ENCODE assay signal across 18 cellular contexts in genomic region chr1:147611587-147611986, GRCh38. TPM values are rescaled to one million over a fixed set of nuclear protein-coding genes. Genes with fewer than 3 reads are reported as not detected.
DNase-seq lines count a peak whose midpoint lies in the region; ATAC-seq, FAIRE-seq and TF ChIP-seq lines count a peak whose summit lies in the region.
"Had no signal": no experiment of that assay in that cellular context is flagged by ENCODE, and none has a peak within 500 bp of the region (broad histone marks: within the 10 kb centered on the region; RNA-seq: fewer than 3 reads in every experiment).

No MANE protein-coding gene starts in this region.

- no peaks in the 10 kb centered on the region for H3K79me2 ChIP-seq in H1 (ENCODE audit: control insufficient read depth in 1 of 2, insufficient read depth in 2 of 2, low read length in 2 of 2)

- H3K23me2 ChIP-seq in H1 (ENCODE audit: low read depth, low read length), result no peaks in the 10 kb centered on the region

- 93% methylated on average over 8 of the region's 8 CpGs for WGBS in A549 (ENCODE audit: missing lambda C conversion rate)
- WGBS in H1 (ENCODE audit: extremely low coverage in 1 of 2, insufficient coverage in 1 of 2, insufficient read length in 1 of 2, insufficient replicate concordance in 2 of 2, low coverage in 1 of 2, low lambda C conversion rate in 2 of 2, missing lambda C conversion rate in 1 of 2), 2 experiments, result 83% methylated on average over 8 of the region's 8 CpGs; no CpG with 5 or more reads in 1 of the 2 experiments

- FAIRE-seq in A549 (lab: Jason Lieb, UNC) (no peak), H1 (lab: Jason Lieb, UNC) (no peak)
- FAIRE-seq: GM18507 had no signal

- peak overlapping the region; percentile 31; the same call in 1 of the 2 replicates for H4K8ac ChIP-seq in H1 (ENCODE audit: extremely low read depth, insufficient read depth, low read length)

- POLR2A ChIA-PET in A549 (lab: Yijun Ruan, JAX) (interaction anchor here (1.5 kb wide), 1 partner anchor 12 kb away, joined by 5 read pairs; no protein-coding TSS in a partner anchor), H1 (lab: Charles Lee; ENCODE audit: partially characterized antibody) (interaction anchor here (0.5 to 2.8 kb wide), 5 partner anchors 11 to 158 kb away, joined by 3 to 15 read pairs (median 7); partner anchors contain the start of gene BCL9)

- H3K14ac ChIP-seq in H1 (ENCODE audit: insufficient read length), result no peak overlapping the region

- H2BK120ac ChIP-seq in H1 (replicated peaks; ENCODE audit: low read depth, low read length), result no peak overlapping the region

- H2AFZ ChIP-seq in H1 (ENCODE audit: low read length), result no peak overlapping the region

- TF ChIP-seq RAD21 in A549 (conservative IDR thresholded peaks at IDR 0.05 in 1 of 2, IDR thresholded peaks at IDR 0.05 in 1 of 2) (no peak), H1 (IDR thresholded peaks at IDR 0.05 in 1 of 2, conservative IDR thresholded peaks at IDR 0.05 in 1 of 2; ENCODE audit: low read depth in 2 of 2, low read length in 2 of 2) (no peak)

- peaks cover 35% of the 10 kb centered on the region for H3K36me3 Mint-ChIP-seq in progenitor cell of endocrine pancreas (ENCODE audit: insufficient read depth)

- DNase-seq in A549 (ENCODE audit: low read depth in 1 of 2, low spot score in 1 of 2) (no peak), H1 (ENCODE audit: low read depth in 1 of 2, low spot score in 2 of 2) (no peak), progenitor cell of endocrine pancreas (ENCODE audit: low spot score, unreplicated experiment) (no peak), NCI-H345 treated with DMSO at 0.1 percent for 48 hours (lab: John Stamatoyannopoulos, UW; ENCODE audit: unreplicated experiment) (no peak), AG20443 (ENCODE audit: low spot score) (no peak)
- DNase-seq in effector CD4-positive, alpha-beta T cell, result no peak
- DNase-seq: BE2C; CD8-positive, alpha-beta T cell; EL; KG1; NCI-H1694; NCI-H446 treated with DMSO at 0.1 percent for 48 hours; RPMI8226; SW 1271 had no signal

- H2BK12ac ChIP-seq in H1 (ENCODE audit: low read depth, low read length), result 0 out of 2 replicates have a peak overlapping the region, but pooled peaks have one; percentile 3

- H2BK15ac ChIP-seq in H1 (ENCODE audit: low read length), result no peak overlapping the region

- H3K4me2 ChIP-seq in A549 (peak overlapping the region; percentile 56), H1 (ENCODE audit: insufficient read depth in 1 of 2, low read depth in 2 of 2, low read length in 2 of 2) (no peak overlapping the region)

- no peak overlapping the region for H2AK5ac ChIP-seq in H1 (ENCODE audit: low read depth, low read length)

- H3K9me3 ChIP-seq in A549, result no peaks in the 10 kb centered on the region
- no peaks in the 10 kb centered on the region for H3K9me3 ChIP-seq in HUES48 (ENCODE audit: control insufficient read depth, insufficient read depth, low read length)
- H3K9me3 ChIP-seq in H1 (ENCODE audit: insufficient read depth in 2 of 2, low read depth in 1 of 2, low read length in 1 of 2), result no peaks in the 10 kb centered on the region
- H3K9me3 ChIP-seq: BE2C, SJSA1 had no signal

- H3K4ac ChIP-seq in H1 (replicated peaks; ENCODE audit: insufficient read length, low read depth, low read length), result no peak overlapping the region

- no peak overlapping the region for H3K27ac ChIP-seq in A549
- peak overlapping the region; percentile 2 for H3K27ac ChIP-seq in HUES48 (ENCODE audit: low read depth, low read length)
- H3K27ac ChIP-seq in H1 (ENCODE audit: low read depth, low read length), result no peak overlapping the region
- H3K27ac ChIP-seq: HL-60, SJSA1 had no signal

- TF ChIP-seq EP300 in A549 (IDR thresholded peaks at IDR 0.05) (no peak), H1 (IDR thresholded peaks at IDR 0.05; ENCODE audit: borderline replicate concordance in 1 of 2, low read depth in 2 of 2, low read length in 2 of 2) (no peak)

- peaks cover 82% of the 10 kb centered on the region for H3K36me3 ChIP-seq in HUES48 (ENCODE audit: control insufficient read depth, insufficient read depth, low read length)
- H3K36me3 ChIP-seq in H1 (ENCODE audit: control insufficient read depth in 2 of 4, insufficient read depth in 4 of 4, low read length in 3 of 4), result peaks cover 11 to 55% (median 40%) of the 10 kb centered on the region in 4 experiments; a peak in 7 of 8 replicates

- no peak overlapping the region for H4K91ac ChIP-seq in H1 (replicated peaks; ENCODE audit: insufficient read length, low read length)

- no peaks in the 10 kb centered on the region for H3K27me3 Mint-ChIP-seq in progenitor cell of endocrine pancreas

- no peak overlapping the region for H3K56ac ChIP-seq in H1 (replicated peaks; ENCODE audit: insufficient read length, low read depth, low read length)

- no peak overlapping the region for H3K23ac ChIP-seq in H1 (ENCODE audit: insufficient read length)

- no peaks in the 10 kb centered on the region; the same call in 1 of the 2 replicates for H3K79me1 ChIP-seq in H1 (ENCODE audit: low read depth, low read length)

- H3K4me3 ChIP-seq in A549, result no peak overlapping the region
- H3K4me3 ChIP-seq in HUES48 (ENCODE audit: low read depth, low read length), result no peak overlapping the region
- H3K4me3 ChIP-seq in H1 (ENCODE audit: extremely low read depth in 1 of 4, insufficient read depth in 2 of 4, low read depth in 3 of 4, low read length in 4 of 4), result no peak overlapping the region
- H3K4me3 ChIP-seq: SJSA1 had no signal

- peaks cover 19% of the 10 kb centered on the region for H3K4me1 Mint-ChIP-seq in progenitor cell of endocrine pancreas (ENCODE audit: low read depth)

- H3K9ac ChIP-seq in HUES48 (ENCODE audit: low read depth, low read length) (no peak overlapping the region), H1 (replicated peaks in 1 of 4; ENCODE audit: extremely low read depth in 1 of 4, low read depth in 3 of 4, low read length in 3 of 4) (no peak overlapping the region)

- peaks cover 4 to 5% of the 10 kb centered on the region in 2 experiments for H4K20me1 ChIP-seq in H1 (replicated peaks in 1 of 2; ENCODE audit: control insufficient read depth in 1 of 2, insufficient read depth in 2 of 2, low read length in 2 of 2)

- H3K4me1 ChIP-seq in A549, result peaks cover 22% of the 10 kb centered on the region
- H3K4me1 ChIP-seq in HUES48 (ENCODE audit: control insufficient read depth, insufficient read depth, low read length), result peaks cover 14% of the 10 kb centered on the region; the same call in 1 of the 2 replicates
- H3K4me1 ChIP-seq in H1 (replicated peaks in 1 of 4; ENCODE audit: control insufficient read depth in 3 of 4, insufficient read depth in 4 of 4, low read length in 3 of 4), result peaks cover 0 to 8% (median 0%) of the 10 kb centered on the region in 4 experiments; a peak in 2 of 7 replicates
- H3K4me1 ChIP-seq: SJSA1 had no signal

- ATAC-seq in A549, result no peak
- ATAC-seq: CD8-positive, alpha-beta T cell had no signal

- H3K27me3 ChIP-seq in HUES48 (ENCODE audit: control insufficient read depth, insufficient read depth, low read length), result no peaks in the 10 kb centered on the region
- no peaks in the 10 kb centered on the region for H3K27me3 ChIP-seq in H1 (replicated peaks in 1 of 4; ENCODE audit: control insufficient read depth in 3 of 4, extremely low read depth in 1 of 4, insufficient read depth in 3 of 4, low read length in 3 of 4)
- H3K27me3 ChIP-seq: BE2C, SJSA1 had no signal

- H3K4me3 Mint-ChIP-seq in progenitor cell of endocrine pancreas (ENCODE audit: low read depth), result no peak overlapping the region
- H3K4me3 Mint-ChIP-seq: CD8-positive, alpha-beta T cell had no signal

- CTCF ChIA-PET in A549 (lab: Yijun Ruan, JAX) (interaction anchor here (2.2 to 2.9 kb wide), 2 partner anchors 15 to 281 kb away, joined by 9 read pairs; no protein-coding TSS in a partner anchor), H1 (lab: Charles Lee; ENCODE audit: partially characterized antibody) (interaction anchor here (0.7 to 3.1 kb wide), 15 partner anchors 8 to 211 kb away, joined by 3 to 16 read pairs (median 3); no protein-coding TSS in a partner anchor)

- no peaks in the 10 kb centered on the region for H3K9me3 Mint-ChIP-seq in progenitor cell of endocrine pancreas (ENCODE audit: low read depth)
- H3K9me3 Mint-ChIP-seq: CD8-positive, alpha-beta T cell had no signal

- no peak for TF ChIP-seq POLR2A in A549 (IDR thresholded peaks at IDR 0.05; ENCODE audit: low read length)
- TF ChIP-seq POLR2A in H1 (IDR thresholded peaks at IDR 0.05; ENCODE audit: control extremely low read depth in 1 of 2, low read depth in 2 of 2, low read length in 2 of 2), result no peak

- peak overlapping the region; percentile 4; the same call in 1 of the 2 replicates for H2BK5ac ChIP-seq in H1 (ENCODE audit: low read depth, low read length)

- H2BK20ac ChIP-seq in H1 (ENCODE audit: low read length), result no peak overlapping the region

- H3K27ac Mint-ChIP-seq in progenitor cell of endocrine pancreas, result peak overlapping the region; percentile 83
- H3K27ac Mint-ChIP-seq: CD8-positive, alpha-beta T cell had no signal

- TF ChIP-seq CTCF in A549 (IDR thresholded peaks at IDR 0.05), result no peak
- no peak for TF ChIP-seq CTCF in H1 (IDR thresholded peaks at IDR 0.05; ENCODE audit: control extremely low read depth in 1 of 3, insufficient read depth in 1 of 3, low read depth in 1 of 3, low read length in 3 of 3)
- no peak for TF ChIP-seq CTCF in progenitor cell of endocrine pancreas (IDR thresholded peaks at IDR 0.05; ENCODE audit: unreplicated experiment)

- H3K18ac ChIP-seq in H1 (ENCODE audit: extremely low read depth, low read length), result no peak overlapping the region

- no peak overlapping the region for H4K5ac ChIP-seq in H1 (ENCODE audit: insufficient read length, low read depth, low read length)

TF ChIP-seq in A549, 52 proteins besides CTCF, POLR2A, EP300 and RAD21 (continues in another document):
- no peak for TF ChIP-seq PHF8 (IDR thresholded peaks at IDR 0.05; ENCODE audit: borderline replicate concordance, low read depth)

TF ChIP-seq in H1, 55 proteins besides CTCF, POLR2A, EP300 and RAD21 (continues in another document):
- no peak for TF ChIP-seq SRF (IDR thresholded peaks at IDR 0.05; ENCODE audit: low read depth, low read length)

RNA-seq across cellular contexts. Expression of gene ACP6, which starts 58.7 kb away (rescaled TPM):
- 26.2 and 26.5 TPM in 2 replicates for polyA plus RNA-seq in A549 (2011; rRNA removed)
- 6.0 and 8.4 TPM in 2 replicates for polyA plus RNA-seq in A549 (2012; cell fraction: cytosol; rRNA removed)
- polyA plus RNA-seq in A549 (2012; cell fraction: nucleus; rRNA removed), result 8.9 and 19.0 TPM in 2 replicates
- 12.4 to 21.7 TPM (median 14.9 TPM) in 3 replicates for polyA plus RNA-seq in A549 (2017; fragmentation: RNase III; extraction: RNeasy Plus Mini Kit Qiagen cat#74134 plus additional on column Dnase treatment)
- 23.4 and 24.8 TPM in 2 replicates for polyA minus RNA-seq in A549 (2011; rRNA and poly(A)+ RNA removed)
- total RNA-seq in H1 (2021; fragmentation: NEBNext Ultra II Directional; extraction: Animal tissue kit (Norgen Biotek cat#: 25700)), result 17.1 and 17.7 TPM in 2 replicates
- 11.3 and 11.4 TPM in 2 replicates for polyA plus RNA-seq in H1 (2011; rRNA removed)
- polyA plus RNA-seq in H1 (2011; cell fraction: cytosol; rRNA removed), result 15.8 TPM
- 42.6 TPM for polyA plus RNA-seq in H1 (2011; cell fraction: nucleus; rRNA removed)
- polyA plus RNA-seq in H1 (2012, experiment 1 of 2), result 15.5 to 21.6 TPM (median 16.7 TPM) in 4 replicates
- 8.1 TPM for polyA plus RNA-seq in H1 (2012, experiment 2 of 2)
- 13.1 TPM for polyA plus RNA-seq in H1 (2013, experiment 1 of 2)
- polyA plus RNA-seq in H1 (2013, experiment 2 of 2), result 13.4 TPM
- 14.4 and 16.6 TPM in 2 replicates for polyA minus RNA-seq in H1 (2011; rRNA and poly(A)+ RNA removed)
- 8.4 TPM for polyA minus RNA-seq in H1 (2011; cell fraction: cytosol; rRNA and poly(A)+ RNA removed)
- polyA minus RNA-seq in H1 (2011; cell fraction: nucleus; rRNA and poly(A)+ RNA removed), result 26.4 TPM
- 24.7 and 25.9 TPM in 2 replicates for total RNA-seq in progenitor cell of endocrine pancreas
